ENCODE assay signal across 8 cellular contexts in genomic region chr16:2340564-2341455, GRCh38. TPM values are rescaled to one million over a fixed set of nuclear protein-coding genes. Genes with fewer than 3 reads are reported as not detected.
DNase-seq lines count a peak whose midpoint lies in the region; ATAC-seq and TF ChIP-seq lines count a peak whose summit lies in the region.

Gene ABCA3, minus strand, starts transcription at chr16:2340728. Its CDS starts 14,262 bp downstream, at chr16:2326466.

- H3K4me3 ChIP-seq in dorsolateral prefrontal cortex (peak within 1 kb of the TSS; percentile 68 to 97 (median 87)), right lobe of liver (peak within 1 kb of the TSS; percentile 53 to 72 (median 58))

- peaks cover 0 to 10% (median 0%) of the 10 kb centered on the region in 4 donors for H3K4me1 ChIP-seq in right lobe of liver

- DNase-seq in CD1c-positive myeloid dendritic cell (ENCODE audit: extremely low spot score) = peak; percentile 98
- peak; percentile 99 for DNase-seq in NCI-H69 (lab: John Stamatoyannopoulos, UW)
- peak; percentile 89 to 90 for DNase-seq in activated CD4-positive, alpha-beta T cell treated with anti-CD3 and anti-CD28 coated beads, Interleukin-2, amount 50 U/mL, for 4 hours
- DNase-seq in dorsolateral prefrontal cortex = peak; percentile 82 to 97 (median 90)
- peak; percentile 93 to 95 (median 93) for DNase-seq in right lobe of liver
- DNase-seq in stimulated activated CD4-positive, alpha-beta T cell treated with anti-CD3 and anti-CD28 coated beads, Interleukin-4, amount 100 ng/mL, for 4 hours = peak; percentile 92 to 96

- no peak for TF ChIP-seq POLR2A in right lobe of liver (IDR thresholded peaks at IDR 0.05)

- H3K36me3 ChIP-seq in right lobe of liver = no peaks in the 10 kb centered on the region

- H3K9me3 ChIP-seq in right lobe of liver = no peaks in the 10 kb centered on the region

- H3K27ac ChIP-seq in dorsolateral prefrontal cortex = peak within 1 kb of the TSS; percentile 44 to 97 (median 92)
- H3K27ac ChIP-seq in right lobe of liver = no peak within 1 kb of the TSS

- TF ChIP-seq CTCF in dorsolateral prefrontal cortex (IDR thresholded peaks at IDR 0.05 in 54 of 56, conservative IDR thresholded peaks at IDR 0.05 in 2 of 56; ENCODE audit: low read depth in 1 of 56, partially characterized antibody in 56 of 56) (peak; percentile 94 to 100 (median 100)), right lobe of liver (IDR thresholded peaks at IDR 0.05) (peak; percentile 100)

- 23% methylated on average over 5 of the region's 110 CpGs for WGBS in right lobe of liver (ENCODE audit: insufficient coverage, low coverage, low lambda C conversion rate, missing lambda C conversion rate)

- intact Hi-C loops in dorsolateral prefrontal cortex (cut with DNase I) = loop anchor here (1.0 to 5.0 kb wide), 4 partner anchors 88 to 160 kb away; partner anchors contain the start of gene CCNF (in 2 of the 2)
- intact Hi-C loops in right lobe of liver (cut with DNase I) = loop anchor here (5.0 kb wide), 2 partner anchors 156 to 161 kb away; no protein-coding TSS in a partner anchor

- H3K27me3 ChIP-seq in dorsolateral prefrontal cortex (no peaks in the 10 kb centered on the region), right lobe of liver (no peaks in the 10 kb centered on the region)

- ATAC-seq in GM19372 (IDR thresholded peaks at IDR 0.05; ENCODE audit: low read depth, unreplicated experiment) (peak; percentile 93), HG03521 (IDR thresholded peaks at IDR 0.05; ENCODE audit: unreplicated experiment) (peak; percentile 81), right lobe of liver (peak; percentile 95 to 97 (median 96))

RNA-seq across cellular contexts. Expression of gene ABCA3, which starts in this region (rescaled TPM):
- total RNA-seq in dorsolateral prefrontal cortex = 100 to 1,000 TPM in 77 of 120 experiments, 10 to 100 TPM in 43; 75.2 to 141 (median 103) TPM
- total RNA-seq in right lobe of liver = 1 to 10 TPM; 1.2 to 2.9 (median 2.1) TPM

Comparison
In these comparisons a context has a peak if more than half of its experiments do, and no peak if none do; other contexts are left out.
1. RNA of gene ABCA3 (total RNA-seq): 75.2 to 141 TPM in dorsolateral prefrontal cortex; 1.2 to 2.9 TPM in right lobe of liver; every median in the first group is over 10 times any median in the second.
2. H3K27ac ChIP-seq: peak in dorsolateral prefrontal cortex (59 of 59); none in right lobe of liver (0 of 3).
3. Peak in every context shown above with its lines, with median percentiles within 50 percentile points of each other: DNase-seq and ATAC-seq.